ENCODE assay signal across 13 cellular contexts in the genomic region with DNA sequence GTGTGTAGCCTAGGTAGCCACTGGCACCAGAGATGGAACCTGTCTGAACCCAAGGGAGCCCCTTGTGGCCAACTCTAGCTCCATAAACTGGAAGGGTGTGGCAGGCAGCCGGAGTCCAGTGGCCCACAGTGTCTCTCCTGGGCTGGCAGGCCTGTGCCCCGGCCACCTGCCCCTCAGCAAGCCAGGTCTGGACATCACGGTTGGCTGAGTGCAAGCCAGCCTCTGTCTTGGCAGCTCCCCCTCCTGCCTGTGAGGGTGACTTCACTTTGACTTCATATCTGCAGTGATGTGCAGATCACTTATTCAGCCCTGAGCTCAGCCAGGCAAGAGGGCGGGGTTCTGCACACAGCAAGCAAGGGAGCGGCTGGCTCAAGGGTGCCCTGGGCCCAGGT. TPM values are rescaled to one million over a fixed set of nuclear protein-coding genes. Genes with fewer than 3 reads are reported as not detected.
DNase-seq lines count a peak whose midpoint lies in the region; ATAC-seq, FAIRE-seq and TF ChIP-seq lines count a peak whose summit lies in the region.
"Had no signal": no experiment of that assay in that cellular context is flagged by ENCODE, and none has a peak within 500 bp of the region (broad histone marks: within the 10 kb centered on the region; RNA-seq: fewer than 3 reads in every experiment).

No MANE protein-coding gene starts in this region.

- no peaks in the 10 kb centered on the region for H3K9me2 ChIP-seq in GM23248 (ENCODE audit: insufficient read depth)

- intact Hi-C loops in Calu3 (cut with micrococcal nuclease; ENCODE audit: unreplicated experiment) = loop anchor here (5.0 kb wide), 2 partner anchors 48 to 203 kb away; no protein-coding TSS in a partner anchor
- intact Hi-C loops in esophagus squamous epithelium (cut with DNase I) = no loop called here

- H3K27ac Mint-ChIP-seq in Calu3 (ENCODE audit: unreplicated experiment) = no peak overlapping the region

- H3K27me3 ChIP-seq in GM23248 (replicated peaks; ENCODE audit: insufficient read depth) (peaks cover 32% of the 10 kb centered on the region), keratinocyte (ENCODE audit: control insufficient read depth, extremely low read depth, insufficient read depth, low read length) (peaks cover 31% of the 10 kb centered on the region), esophagus squamous epithelium (peaks cover 0 to 93% (median 0%) of the 10 kb centered on the region in 4 donors)

- BruUV-seq in Calu3 (replicated peaks; lab: Mats Ljungman, UMichigan) = no TSS peak

- peaks cover 5% of the 10 kb centered on the region for H3K36me3 Mint-ChIP-seq in Calu3 (ENCODE audit: insufficient read depth, unreplicated experiment)

- H3K4me1 ChIP-seq in GM23248 (ENCODE audit: insufficient read depth) (no peaks in the 10 kb centered on the region), keratinocyte (ENCODE audit: control insufficient read depth, extremely low read depth, insufficient read depth, low read length) (no peaks in the 10 kb centered on the region), esophagus squamous epithelium (peaks cover 7 to 31% (median 17%) of the 10 kb centered on the region in 3 donors)

- CTCF ChIA-PET in Calu3 (lab: Charles Lee) = interaction anchor here (0.7 kb wide), 1 partner anchor 49 kb away, joined by 3 read pairs; no protein-coding TSS in a partner anchor

- peaks cover 91% of the 10 kb centered on the region for H3K27me3 Mint-ChIP-seq in Calu3 (ENCODE audit: unreplicated experiment)

- H4K20me1 ChIP-seq in GM23248 (ENCODE audit: insufficient read depth) = no peaks in the 10 kb centered on the region
- no peaks in the 10 kb centered on the region for H4K20me1 ChIP-seq in keratinocyte (ENCODE audit: control insufficient read depth, extremely low read depth, insufficient read depth, low read length)

- dilution Hi-C loops in keratinocyte (cut with MboI; ENCODE audit: extremely low pct_ligation_motif_present, low sequenced_read_pairs) = no loop called here

- no peak for TF ChIP-seq CTCF in Calu3 (IDR thresholded peaks at IDR 0.05; ENCODE audit: unreplicated experiment)
- TF ChIP-seq CTCF in keratinocyte (optimal IDR thresholded peaks at IDR 0.05 in 1 of 3, IDR thresholded peaks at IDR 0.05 in 1 of 3, conservative IDR thresholded peaks at IDR 0.05 in 1 of 3; ENCODE audit: extremely low read depth in 1 of 3, insufficient read depth in 2 of 3, low read length in 3 of 3) = peak; percentile 36 to 47 (median 42)
- TF ChIP-seq CTCF in esophagus squamous epithelium (IDR thresholded peaks at IDR 0.05) = peak in 1 of 6 experiments; percentile 20

- in situ Hi-C loops in GM23248 (cut with MboI) = no loop called here

- H3K9ac ChIP-seq in GM23248 (no peak overlapping the region), keratinocyte (ENCODE audit: control insufficient read depth, extremely low read depth, insufficient read depth, low read length) (no peak overlapping the region)

- no peaks in the 10 kb centered on the region for H3K4me1 Mint-ChIP-seq in Calu3 (ENCODE audit: low read depth, unreplicated experiment)

- WGBS in GM23248 (ENCODE audit: low coverage in 1 of 2, low lambda C conversion rate in 2 of 2, missing lambda C conversion rate in 2 of 2), 2 experiments = 59 to 61% methylated on average over 4 to 5 of the region's 5 CpGs
- 43 to 59% methylated on average over 2 of the region's 5 CpGs for WGBS in esophagus squamous epithelium, 2 donors

- H3K79me2 ChIP-seq in GM23248 (ENCODE audit: insufficient read depth) = no peaks in the 10 kb centered on the region
- H3K79me2 ChIP-seq in keratinocyte (ENCODE audit: control insufficient read depth, insufficient read depth, low read length) = no peaks in the 10 kb centered on the region

- no peak overlapping the region for H3K4me3 Mint-ChIP-seq in Calu3 (ENCODE audit: low read depth, unreplicated experiment)

- FAIRE-seq in keratinocyte (lab: Jason Lieb, UNC) = no peak
- FAIRE-seq: islet of Langerhans had no signal

- H3K4me3 ChIP-seq in GM23248 (no peak overlapping the region), keratinocyte (ENCODE audit: control insufficient read depth in 2 of 3, extremely low read depth in 1 of 3, insufficient read depth in 2 of 3, low read depth in 1 of 3, low read length in 3 of 3) (no peak overlapping the region), esophagus squamous epithelium (no peak overlapping the region)

- H3K9me3 ChIP-seq in GM23248 (ENCODE audit: low read depth) (no peaks in the 10 kb centered on the region), keratinocyte (ENCODE audit: control insufficient read depth, low read depth, low read length) (no peaks in the 10 kb centered on the region), esophagus squamous epithelium (no peaks in the 10 kb centered on the region)
- H3K9me3 ChIP-seq: stomach had no signal

- no peak overlapping the region for H2AFZ ChIP-seq in GM23248
- H2AFZ ChIP-seq in keratinocyte (ENCODE audit: control insufficient read depth, low read length) = no peak overlapping the region

- H3K9me1 ChIP-seq in keratinocyte (ENCODE audit: control insufficient read depth, extremely low read depth, insufficient read depth, low read length) = no peaks in the 10 kb centered on the region

- no peak for TF ChIP-seq POLR2A in esophagus squamous epithelium (IDR thresholded peaks at IDR 0.05)

- no peak for ATAC-seq in GM19023 (IDR thresholded peaks at IDR 0.05; ENCODE audit: unreplicated experiment)
- ATAC-seq in GM19455 (IDR thresholded peaks at IDR 0.05; ENCODE audit: unreplicated experiment) = no peak

- H3K4me2 ChIP-seq in GM23248 (ENCODE audit: unreplicated experiment) (no peak overlapping the region), keratinocyte (ENCODE audit: control insufficient read depth, extremely low read depth, insufficient read depth, low read depth, low read length) (no peak overlapping the region)

- H3K36me3 ChIP-seq in GM23248 (ENCODE audit: low read depth) (no peaks in the 10 kb centered on the region), keratinocyte (ENCODE audit: control insufficient read depth in 2 of 2, extremely low read depth in 1 of 2, insufficient read depth in 2 of 2, low read length in 2 of 2) (no peaks in the 10 kb centered on the region), esophagus squamous epithelium (no peaks in the 10 kb centered on the region)
- H3K36me3 ChIP-seq: stomach had no signal

- no peaks in the 10 kb centered on the region for H3K9me3 Mint-ChIP-seq in Calu3 (ENCODE audit: low read depth, unreplicated experiment)

- H3K27ac ChIP-seq in GM23248 = no peak overlapping the region
- H3K27ac ChIP-seq in keratinocyte (ENCODE audit: control insufficient read depth, insufficient read depth, low read length) = no peak overlapping the region
- no peak overlapping the region for H3K27ac ChIP-seq in esophagus squamous epithelium
- H3K27ac ChIP-seq: skin epidermis, stomach had no signal

- DNase-seq in Calu3 (peak; percentile 30), GM23248 (peak; percentile 16), RPMI8226 (peak; percentile 42), keratinocyte (ENCODE audit: low read depth, low spot score) (no peak), esophagus squamous epithelium (lab: John Stamatoyannopoulos, UW) (no peak), mucosa of gallbladder (ENCODE audit: low spot score) (no peak)
- DNase-seq: effector CD4-positive, alpha-beta T cell; IMR-90; stomach had no signal

- no peaks in the 10 kb centered on the region for H3F3A ChIP-seq in GM23248 (ENCODE audit: insufficient read depth)

RNA-seq across cellular contexts. Expression of a gene that starts 1.3 kb away (rescaled TPM):
- total RNA-seq in Calu3 (2022) (0.07 TPM in 1 of 2 replicates, not detected in the other), esophagus squamous epithelium (under 1 TPM; 0.04 to 0.19 (median 0.11) TPM), mucosa of gallbladder (1.6 TPM)
- total RNA-seq in GM23248 (2014; rRNA removed; shearing (Covaris generic)) = not detected in 2 replicates
- polyA plus RNA-seq in GM23248 (2016; fragmentation: Nextera tagmentation; extraction: Ambion mirVana) (not detected in 2 replicates), keratinocyte (0.21 to 0.63 TPM (median 0.41 TPM) in 3 replicates)
- 0.35 TPM for polyA plus RNA-seq in keratinocyte (2011; ENCODE audit: low read depth)
- polyA plus RNA-seq in keratinocyte (2011; cell fraction: cytosol; rRNA removed) = 0.23 and 0.28 TPM in 2 replicates
- polyA plus RNA-seq in keratinocyte (2011; cell fraction: nucleus; rRNA removed) = 1.0 and 1.1 TPM in 2 replicates
- 0.31 and 0.94 TPM in 2 replicates for polyA plus RNA-seq in keratinocyte (2012; ENCODE audit: low replicate concordance)
- polyA minus RNA-seq in keratinocyte = 0.19 to 2.1 TPM (median 0.26 TPM) in 3 replicates
- polyA minus RNA-seq in keratinocyte (2011; cell fraction: cytosol; rRNA and poly(A)+ RNA removed) = 2.1 TPM
- 0.47 and 1.2 TPM in 2 replicates for polyA minus RNA-seq in keratinocyte (2011; cell fraction: nucleus; rRNA and poly(A)+ RNA removed)

Comparison
In these comparisons a context has a peak if more than half of its experiments do, and no peak if none do; other contexts are left out.
1. DNase-seq: peak in Calu3 (single experiment), GM23248 (single experiment) and RPMI8226 (single experiment); none in keratinocyte (single experiment), esophagus squamous epithelium (single experiment) and mucosa of gallbladder (single experiment).